1 cellular context compared by ENCODE assay signal in genomic region chr15:59221479-59221878, GRCh38.
TF ChIP-seq lines count a peak whose summit lies in the region.

No MANE protein-coding gene starts in this region.

TF ChIP-seq in GM12878, 131 proteins besides CTCF, POLR2A, EP300 and RAD21:
- TF ChIP-seq LARP7 (IDR thresholded peaks at IDR 0.05) (no peak), POU2F2 (IDR thresholded peaks at IDR 0.05; ENCODE audit: borderline replicate concordance, low read depth, low read length) (no peak), MTA2 (IDR thresholded peaks at IDR 0.05; ENCODE audit: low read depth) (no peak), E2F8 (IDR thresholded peaks at IDR 0.05; ENCODE audit: low read depth, partially characterized antibody) (no peak), NR2F1 (conservative IDR thresholded peaks at IDR 0.05) (no peak), PAX8 (IDR thresholded peaks at IDR 0.05) (no peak)
